In genomic region chr20:36299459-36299858, GRCh38 we compare ENCODE assay signal across 28 cellular contexts.
"Had no signal": no experiment of that assay in that cellular context is flagged by ENCODE, and none has a peak within 500 bp of the region (broad histone marks: within the 10 kb centered on the region; RNA-seq: fewer than 3 reads in every experiment).

No MANE protein-coding gene starts in this region.

- DNase-seq: activated CD4-positive, alpha-beta T cell treated with anti-CD3 and anti-CD28 coated beads for 36 hours; activated CD4-positive, alpha-beta T cell treated with anti-CD3 and anti-CD28 coated beads, Interleukin-2, amount 10 ng/mL, durations not matched to agents 24 days and 14 days; activated CD4-positive, CD25-positive, alpha-beta regulatory T cell; activated CD8-positive, alpha-beta memory T cell treated with anti-CD3 and anti-CD28 coated beads for 24 hours; activated CD8-positive, alpha-beta T cell treated with anti-CD3 and anti-CD28 coated beads for 36 hours; activated effector memory CD4-positive, alpha-beta T cell treated with anti-CD3 and anti-CD28 coated beads, Interleukin-2, amount 50 U/mL, for 16 hours; activated naive CD4-positive, alpha-beta T cell treated with anti-CD3 and anti-CD28 coated beads for 36 hours; activated naive CD8-positive, alpha-beta T cell treated with anti-CD3 and anti-CD28 coated beads for 36 hours; activated naive CD8-positive, alpha-beta T cell treated with anti-CD3 and anti-CD28 coated beads, Interleukin-2, amount 50 U/mL, for 24 hours; activated T-cell treated with anti-CD3 and anti-CD28 coated beads, Interleukin-2, amount 50 U/mL, for 4 hours; amygdala; aorta; body of pancreas; caudate nucleus; cortex of kidney; dermis blood vessel endothelial cell; effector CD4-positive, alpha-beta T cell; effector memory CD8-positive, alpha-beta T cell; erythroblast; foreskin keratinocyte; gastrocnemius medialis; heart right ventricle; T-helper 2 cell had no signal

- H3K36me3 ChIP-seq: adrenal gland, esophagus muscularis mucosa, gastrocnemius medialis, heart right ventricle had no signal

- H3K36me3 Mint-ChIP-seq: activated naive CD4-positive, alpha-beta T cell treated with anti-CD3 and anti-CD28 coated beads, Interleukin-2, amount 50 U/mL, for 24 hours; activated naive CD8-positive, alpha-beta T cell treated with anti-CD3 and anti-CD28 coated beads for 36 hours had no signal

- H3K27me3 ChIP-seq: body of pancreas had no signal

- H3K9me3 Mint-ChIP-seq: activated CD4-positive, alpha-beta T cell treated with anti-CD3 and anti-CD28 coated beads, Interleukin-2, amount 10 ng/mL, durations not matched to agents 24 days and 14 days; activated CD8-positive, alpha-beta T cell treated with anti-CD3 and anti-CD28 coated beads for 36 hours; activated naive CD4-positive, alpha-beta T cell treated with anti-CD3 and anti-CD28 coated beads for 36 hours; activated naive CD4-positive, alpha-beta T cell treated with anti-CD3 and anti-CD28 coated beads, Interleukin-2, amount 50 U/mL, for 24 hours; activated naive CD8-positive, alpha-beta T cell treated with anti-CD3 and anti-CD28 coated beads for 36 hours; activated naive CD8-positive, alpha-beta T cell treated with anti-CD3 and anti-CD28 coated beads, Interleukin-2, amount 50 U/mL, for 24 hours; activated T-cell treated with anti-CD3 and anti-CD28 coated beads, Interleukin-2, amount 50 U/mL, for 4 hours; activated T-helper 17 cell treated with anti-CD3 and anti-CD28 coated beads, Interleukin-2, amount 50 U/mL, for 72 hours; effector memory CD8-positive, alpha-beta T cell had no signal

- H3K9me3 ChIP-seq: adrenal gland, body of pancreas, esophagus muscularis mucosa, gastrocnemius medialis, heart right ventricle had no signal

- H3K27ac ChIP-seq: adrenal gland, body of pancreas, esophagus muscularis mucosa, foreskin keratinocyte, gastrocnemius medialis, heart right ventricle had no signal

- H3K4me1 ChIP-seq: adrenal gland, body of pancreas, esophagus muscularis mucosa, foreskin keratinocyte, gastrocnemius medialis, heart right ventricle had no signal

- H3K27ac Mint-ChIP-seq: activated CD4-positive, alpha-beta T cell treated with anti-CD3 and anti-CD28 coated beads for 36 hours; activated CD4-positive, alpha-beta T cell treated with anti-CD3 and anti-CD28 coated beads, Interleukin-2, amount 10 ng/mL, durations not matched to agents 24 days and 14 days; activated CD8-positive, alpha-beta T cell treated with anti-CD3 and anti-CD28 coated beads for 36 hours; activated naive CD4-positive, alpha-beta T cell treated with anti-CD3 and anti-CD28 coated beads for 36 hours; activated naive CD4-positive, alpha-beta T cell treated with anti-CD3 and anti-CD28 coated beads, Interleukin-2, amount 50 U/mL, for 24 hours; activated naive CD8-positive, alpha-beta T cell treated with anti-CD3 and anti-CD28 coated beads for 36 hours; activated naive CD8-positive, alpha-beta T cell treated with anti-CD3 and anti-CD28 coated beads, Interleukin-2, amount 50 U/mL, for 24 hours; activated T-helper 17 cell treated with anti-CD3 and anti-CD28 coated beads, Interleukin-2, amount 50 U/mL, for 72 hours; effector memory CD8-positive, alpha-beta T cell had no signal

- H3K4me3 Mint-ChIP-seq: activated CD4-positive, alpha-beta T cell treated with anti-CD3 and anti-CD28 coated beads for 36 hours; activated CD4-positive, alpha-beta T cell treated with anti-CD3 and anti-CD28 coated beads, Interleukin-2, amount 10 ng/mL, durations not matched to agents 24 days and 14 days; activated CD8-positive, alpha-beta T cell treated with anti-CD3 and anti-CD28 coated beads for 36 hours; activated naive CD4-positive, alpha-beta T cell treated with anti-CD3 and anti-CD28 coated beads for 36 hours; activated naive CD4-positive, alpha-beta T cell treated with anti-CD3 and anti-CD28 coated beads, Interleukin-2, amount 50 U/mL, for 24 hours; activated naive CD8-positive, alpha-beta T cell treated with anti-CD3 and anti-CD28 coated beads for 36 hours; activated naive CD8-positive, alpha-beta T cell treated with anti-CD3 and anti-CD28 coated beads, Interleukin-2, amount 50 U/mL, for 24 hours; activated T-cell treated with anti-CD3 and anti-CD28 coated beads, Interleukin-2, amount 50 U/mL, for 4 hours; activated T-helper 17 cell treated with anti-CD3 and anti-CD28 coated beads, Interleukin-2, amount 50 U/mL, for 72 hours; effector memory CD8-positive, alpha-beta T cell had no signal

- H3K4me1 Mint-ChIP-seq: activated CD4-positive, alpha-beta T cell treated with anti-CD3 and anti-CD28 coated beads for 36 hours; activated CD4-positive, alpha-beta T cell treated with anti-CD3 and anti-CD28 coated beads, Interleukin-2, amount 10 ng/mL, durations not matched to agents 24 days and 14 days; activated naive CD4-positive, alpha-beta T cell treated with anti-CD3 and anti-CD28 coated beads, Interleukin-2, amount 50 U/mL, for 24 hours; activated naive CD8-positive, alpha-beta T cell treated with anti-CD3 and anti-CD28 coated beads for 36 hours; activated naive CD8-positive, alpha-beta T cell treated with anti-CD3 and anti-CD28 coated beads, Interleukin-2, amount 50 U/mL, for 24 hours; activated T-helper 17 cell treated with anti-CD3 and anti-CD28 coated beads, Interleukin-2, amount 50 U/mL, for 72 hours had no signal

- ATAC-seq: activated CD4-positive, alpha-beta T cell treated with anti-CD3 and anti-CD28 coated beads for 36 hours; activated CD8-positive, alpha-beta T cell treated with anti-CD3 and anti-CD28 coated beads for 36 hours; activated naive CD8-positive, alpha-beta T cell treated with anti-CD3 and anti-CD28 coated beads, Interleukin-2, amount 50 U/mL, for 24 hours; activated T-cell treated with anti-CD3 and anti-CD28 coated beads, Interleukin-2, amount 50 U/mL, for 4 hours; activated T-helper 17 cell treated with anti-CD3 and anti-CD28 coated beads, Interleukin-2, amount 50 U/mL, for 72 hours; body of pancreas; effector memory CD8-positive, alpha-beta T cell; foreskin keratinocyte; gastrocnemius medialis; heart right ventricle had no signal

- H3K4me3 ChIP-seq: adrenal gland, body of pancreas, esophagus muscularis mucosa, gastrocnemius medialis, heart right ventricle had no signal

- FAIRE-seq: colon had no signal
